8 cellular contexts compared by ENCODE assay signal in genomic region chr3:196639517-196640500, GRCh38. TPM values are rescaled to one million over a fixed set of nuclear protein-coding genes. Genes with fewer than 3 reads are reported as not detected.
DNase-seq lines count a peak whose midpoint lies in the region; ATAC-seq, FAIRE-seq and TF ChIP-seq lines count a peak whose summit lies in the region.

TSS of gene NRROS (plus strand) at chr3:196639694. CDS start at chr3:196654540, 14,846 bp downstream.

- H3K9ac ChIP-seq in HepG2 (ENCODE audit: insufficient read depth, low read depth, low read length) = no peak within 1 kb of the TSS

- H3K36me3 ChIP-seq in HAP-1 (replicated peaks) (no peaks in the 10 kb centered on the region), HepG2 (replicated peaks in 1 of 2; ENCODE audit: control insufficient read depth in 1 of 2, insufficient read depth in 2 of 2, low read length in 2 of 2) (no peaks in the 10 kb centered on the region)

- ATAC-seq in HepG2 = peak; percentile 63

- H3K4me3 ChIP-seq in HAP-1 = peak within 1 kb of the TSS; percentile 33
- peak within 1 kb of the TSS; percentile 57 for H3K4me3 ChIP-seq in choroid plexus epithelial cell (ENCODE audit: low read depth, low read length)
- H3K4me3 ChIP-seq in HepG2 (replicated peaks in 1 of 3; ENCODE audit: insufficient read depth in 1 of 3, low read depth in 2 of 3, low read length in 3 of 3) = peak within 1 kb of the TSS; percentile 17 to 57 (median 39); a peak in 5 of 6 replicates

- DNase-seq in ELR (ENCODE audit: low read depth) = peak; percentile 67
- peak; percentile 27 to 71 for DNase-seq in HAP-1 (ENCODE audit: low spot score in 2 of 2)
- peak; percentile 73 for DNase-seq in NCI-H146 (lab: John Stamatoyannopoulos, UW)
- peak; percentile 71 for DNase-seq in activated CD4-positive, CD25-positive, alpha-beta regulatory T cell treated with anti-CD3 and anti-CD28 coated beads, Interleukin-2, amount 50 U/mL, for 72 hours
- DNase-seq in choroid plexus epithelial cell (ENCODE audit: low read depth) = peak; percentile 58
- no peak for DNase-seq in HepG2 (ENCODE audit: low spot score)
- DNase-seq in stimulated activated CD4-positive, alpha-beta T cell treated with anti-CD3 and anti-CD28 coated beads, Interleukin-4, amount 100 ng/mL, for 24 hours = peak; percentile 71
- no peak for DNase-seq in LoVo (ENCODE audit: low spot score)

- TF ChIP-seq RAD21 in HepG2 (CRISPR knock-in tag; IDR thresholded peaks at IDR 0.05) = no peak

- H3K79me2 ChIP-seq in HepG2 (ENCODE audit: insufficient read depth, low read length) = no peaks in the 10 kb centered on the region

- POLR2A ChIA-PET in HepG2 (lab: Yijun Ruan, JAX) = no interaction called here

- no peaks in the 10 kb centered on the region for H3K27me3 ChIP-seq in HAP-1 (ENCODE audit: low read depth)
- H3K27me3 ChIP-seq in HepG2 (ENCODE audit: control insufficient read depth in 1 of 2, insufficient read depth in 2 of 2, low read length in 2 of 2) = peaks cover 14 to 61% of the 10 kb centered on the region in 2 experiments

- no peak for TF ChIP-seq EP300 in HepG2 (IDR thresholded peaks at IDR 0.05; ENCODE audit: low read depth in 2 of 2, low read length in 2 of 2)
- TF ChIP-seq EP300 in HepG2 (CRISPR knock-in tag; IDR thresholded peaks at IDR 0.05; ENCODE audit: borderline replicate concordance) = no peak

- H2AFZ ChIP-seq in HepG2 (ENCODE audit: low read length) = no peak within 1 kb of the TSS

- no TSS peak for BruUV-seq in HepG2 (replicated peaks; lab: Mats Ljungman, UMichigan)

- in situ Hi-C loops in HAP-1 (cut with MboI; ENCODE audit: low sequenced_read_pairs) = no loop called here
- in situ Hi-C loops in HepG2 (cut with HindIII; ENCODE audit: extremely low pct_ligation_motif_present, low pct_unique_long_range_greater_than_20kb) = no loop called here

- TF ChIP-seq CTCF in choroid plexus epithelial cell (conservative IDR thresholded peaks at IDR 0.05; ENCODE audit: low read depth, low read length) (no peak), HepG2 (CRISPR knock-in tag; IDR thresholded peaks at IDR 0.05) (no peak; the same call in 1 of the 2 replicates)

- H3K4me1 ChIP-seq in HAP-1 (peaks cover 8% of the 10 kb centered on the region), HepG2 (ENCODE audit: insufficient read depth, low read length) (peaks cover 19% of the 10 kb centered on the region)

- no peaks in the 10 kb centered on the region for H4K20me1 ChIP-seq in HepG2 (ENCODE audit: insufficient read depth, low read length)

- CTCF ChIA-PET in HepG2 (lab: Yijun Ruan, JAX; ENCODE audit: low intra/inter-chr PET ratio, low total read pairs) = no interaction called here

- WGBS in HepG2 (ENCODE audit: low lambda C conversion rate) = 10% methylated on average over 18 of the region's 68 CpGs

- peak within 1 kb of the TSS; percentile 43 for H3K4me2 ChIP-seq in HepG2 (ENCODE audit: low read depth, low read length)

- FAIRE-seq in HepG2 (lab: Jason Lieb, UNC) = no peak

- H3K27ac ChIP-seq in HepG2 (ENCODE audit: extremely low read length, insufficient read depth, low read length) = no peak within 1 kb of the TSS

- no peak for TF ChIP-seq POLR2A in HepG2 (IDR thresholded peaks at IDR 0.05; ENCODE audit: insufficient read depth in 1 of 2, low read depth in 2 of 2, low read length in 2 of 2)

- intact Hi-C loops in HepG2 (cut with micrococcal nuclease; ENCODE audit: unreplicated experiment) = no loop called here

- H3K9me3 ChIP-seq in HAP-1 (no peaks in the 10 kb centered on the region), HepG2 (ENCODE audit: low read length) (no peaks in the 10 kb centered on the region)

TF ChIP-seq in HepG2, 621 proteins besides CTCF, POLR2A, EP300 and RAD21:
- TF ChIP-seq ZNF629 (CRISPR knock-in tag; conservative IDR thresholded peaks at IDR 0.05) (peak; percentile 96), MTA3 (CRISPR knock-in tag; IDR thresholded peaks at IDR 0.05) (no peak), ADNP (CRISPR knock-in tag; IDR thresholded peaks at IDR 0.05) (0 out of 2 replicates have a peak, but pooled peaks have one; percentile 43), ZNF510 (CRISPR knock-in tag; IDR thresholded peaks at IDR 0.05; ENCODE audit: low read depth) (no peak), CHD4 (IDR thresholded peaks at IDR 0.05; ENCODE audit: borderline replicate concordance, low read length) (0 out of 2 replicates have a peak, but pooled peaks have one; percentile 34), ZFP36L1 (CRISPR knock-in tag; IDR thresholded peaks at IDR 0.05) (no peak), PHF8 (CRISPR knock-in tag; IDR thresholded peaks at IDR 0.05) (peak; percentile 34; the same call in 1 of the 2 replicates), ZMYM3 (CRISPR knock-in tag; IDR thresholded peaks at IDR 0.05) (peak; percentile 88), ZNF687 (CRISPR knock-in tag; IDR thresholded peaks at IDR 0.05) (peak; percentile 60)
- TF ChIP-seq, protein P1, sequence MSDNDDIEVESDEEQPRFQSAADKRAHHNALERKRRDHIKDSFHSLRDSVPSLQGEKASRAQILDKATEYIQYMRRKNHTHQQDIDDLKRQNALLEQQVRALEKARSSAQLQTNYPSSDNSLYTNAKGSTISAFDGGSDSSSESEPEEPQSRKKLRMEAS (IDR thresholded peaks at IDR 0.05) = peak; percentile 22; the same call in 1 of the 2 replicates
- TF ChIP-seq, protein P2, sequence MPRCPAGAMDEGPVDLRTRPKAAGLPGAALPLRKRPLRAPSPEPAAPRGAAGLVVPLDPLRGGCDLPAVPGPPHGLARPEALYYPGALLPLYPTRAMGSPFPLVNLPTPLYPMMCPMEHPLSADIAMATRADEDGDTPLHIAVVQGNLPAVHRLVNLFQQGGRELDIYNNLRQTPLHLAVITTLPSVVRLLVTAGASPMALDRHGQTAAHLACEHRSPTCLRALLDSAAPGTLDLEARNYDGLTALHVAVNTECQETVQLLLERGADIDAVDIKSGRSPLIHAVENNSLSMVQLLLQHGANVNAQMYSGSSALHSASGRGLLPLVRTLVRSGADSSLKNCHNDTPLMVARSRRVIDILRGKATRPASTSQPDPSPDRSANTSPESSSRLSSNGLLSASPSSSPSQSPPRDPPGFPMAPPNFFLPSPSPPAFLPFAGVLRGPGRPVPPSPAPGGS (CRISPR knock-in tag; IDR thresholded peaks at IDR 0.05) = peak; percentile 43; the same call in 1 of the 2 replicates

RNA-seq across cellular contexts. Expression of gene NRROS, which starts in this region (rescaled TPM):
- not detected in 2 replicates for total RNA-seq in HepG2 (2016; rRNA removed; fragmentation: Illumina TruSeq; extraction: Trizol)
- not detected in 2 replicates for total RNA-seq in HepG2 (2016; cell fraction: cytosol; rRNA removed; fragmentation: Illumina TruSeq; extraction: Trizol; ENCODE audit: low read depth)
- total RNA-seq in HepG2 (2016; cell fraction: insoluble cytoplasmic fraction; rRNA removed; fragmentation: Illumina TruSeq; extraction: Trizol) = not detected in 2 replicates
- not detected in 2 replicates for total RNA-seq in HepG2 (2016; cell fraction: membrane; rRNA removed; fragmentation: Illumina TruSeq; extraction: Trizol)
- total RNA-seq in HepG2 (2016; cell fraction: nucleus; rRNA removed; fragmentation: Illumina TruSeq; extraction: Trizol) = not detected in 2 replicates
- not detected in 2 replicates for polyA plus RNA-seq in HepG2 (2011; rRNA removed)
- polyA plus RNA-seq in HepG2 (2011; cell fraction: cytosol; rRNA removed) = not detected in 2 replicates
- not detected in 2 replicates for polyA plus RNA-seq in HepG2 (2011; cell fraction: nucleus; rRNA removed)
- not detected in 2 replicates for polyA plus RNA-seq in HepG2 (2012)
- polyA plus RNA-seq in HepG2 (2016; cell fraction: cytosol; fragmentation: Illumina TruSeq; extraction: Trizol; ENCODE audit: low read depth) = not detected in 2 replicates
- not detected in 2 replicates for polyA plus RNA-seq in HepG2 (2016; cell fraction: insoluble cytoplasmic fraction; fragmentation: Illumina TruSeq; extraction: Trizol; ENCODE audit: low read depth)
- polyA plus RNA-seq in HepG2 (2016; cell fraction: membrane; fragmentation: Illumina TruSeq; extraction: Trizol; ENCODE audit: low read depth) = not detected in 2 replicates
- polyA plus RNA-seq in HepG2 (2016; cell fraction: nucleus; fragmentation: Illumina TruSeq; extraction: Trizol; ENCODE audit: insufficient read depth, low read depth) = not detected in 2 replicates
- polyA minus RNA-seq in HepG2 (2011; rRNA and poly(A)+ RNA removed; ENCODE audit: low replicate concordance) = not detected in 2 replicates
- polyA minus RNA-seq in HepG2 (2011; cell fraction: cytosol; rRNA and poly(A)+ RNA removed) = not detected in 2 replicates
- not detected in 2 replicates for polyA minus RNA-seq in HepG2 (2011; cell fraction: nucleus; rRNA and poly(A)+ RNA removed)

Comparison
In these comparisons a context has a peak if more than half of its experiments do, and no peak if none do; other contexts are left out.
1. Peak in ATAC-seq, H3K4me3 ChIP-seq and H3K4me2 ChIP-seq in HepG2; RNA of the gene not detected or under 1 TPM.
2. DNase-seq: peak in ELR (single experiment), HAP-1 (2 of 2), NCI-H146 (single experiment), activated CD4-positive, CD25-positive, alpha-beta regulatory T cell treated with anti-CD3 and anti-CD28 coated beads, Interleukin-2, amount 50 U/mL, for 72 hours (single experiment), choroid plexus epithelial cell (single experiment) and stimulated activated CD4-positive, alpha-beta T cell treated with anti-CD3 and anti-CD28 coated beads, Interleukin-4, amount 100 ng/mL, for 24 hours (single experiment); none in HepG2 (single experiment) and LoVo (single experiment).
3. Peak in every context shown above with its lines, with median percentiles within 50 percentile points of each other: H3K4me3 ChIP-seq.